In the genomic region with DNA sequence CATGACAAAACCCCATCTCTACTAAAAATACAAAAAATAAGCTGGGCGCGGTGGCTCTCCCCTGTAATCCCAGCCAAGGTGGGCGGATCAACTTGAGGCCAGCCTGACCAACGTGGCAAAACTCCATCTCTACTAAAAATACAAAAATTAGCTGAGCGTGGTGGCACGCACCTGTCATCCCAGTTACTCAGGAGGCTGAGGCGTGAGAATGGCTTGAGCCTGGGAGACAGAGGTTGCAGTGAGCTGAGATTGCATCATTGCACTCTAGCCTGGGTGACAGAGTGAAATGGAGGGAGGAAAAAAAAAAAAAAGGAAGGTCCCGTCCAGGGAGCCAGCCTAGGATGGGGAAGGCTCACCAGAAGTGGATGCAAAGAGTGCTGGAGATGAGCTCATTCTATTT, we compare ENCODE assay signal across 16 cellular contexts. TPM values are rescaled to one million over a fixed set of nuclear protein-coding genes. Genes with fewer than 3 reads are reported as not detected.
A peak's percentile ranks its signal among the peaks of the same experiment; 100 is the strongest.
DNase-seq lines count a peak whose midpoint lies in the region; ATAC-seq and TF ChIP-seq lines count a peak whose summit lies in the region.
"Had no signal": no experiment of that assay in that cellular context is flagged by ENCODE, and none has a peak within 500 bp of the region (broad histone marks: within the 10 kb centered on the region; RNA-seq: fewer than 3 reads in every experiment).

No MANE protein-coding gene starts in this region.

- peaks cover 63% of the 10 kb centered on the region for H3K4me1 Mint-ChIP-seq in activated CD8-positive, alpha-beta T cell treated with anti-CD3 and anti-CD28 coated beads, Interleukin-2, amount 10 ng/mL, durations not matched to agents 7 days and 5 days (ENCODE audit: low read depth)
- H3K4me1 Mint-ChIP-seq in naive thymus-derived CD8-positive, alpha-beta T cell, result peaks cover 35 to 63% (median 53%) of the 10 kb centered on the region in 4 donors
- no peaks in the 10 kb centered on the region for H3K4me1 Mint-ChIP-seq in Caco-2 (ENCODE audit: low read depth, unreplicated experiment)

- ATAC-seq in activated CD8-positive, alpha-beta T cell treated with anti-CD3 and anti-CD28 coated beads, Interleukin-2, amount 10 ng/mL, durations not matched to agents 7 days and 5 days, result no peak
- no peak for ATAC-seq in naive thymus-derived CD8-positive, alpha-beta T cell
- no peak for ATAC-seq in GM18909 (IDR thresholded peaks at IDR 0.05; ENCODE audit: poor library complexity, unreplicated experiment)
- ATAC-seq in HG03175 (IDR thresholded peaks at IDR 0.05; ENCODE audit: unreplicated experiment), result no peak
- ATAC-seq: left cardiac atrium had no signal

- H3K36me3 Mint-ChIP-seq in activated CD8-positive, alpha-beta T cell treated with anti-CD3 and anti-CD28 coated beads, Interleukin-2, amount 10 ng/mL, durations not matched to agents 7 days and 5 days (ENCODE audit: low read depth), result peaks cover 27% of the 10 kb centered on the region
- H3K36me3 Mint-ChIP-seq in naive thymus-derived CD8-positive, alpha-beta T cell, result peaks cover 13 to 19% (median 15%) of the 10 kb centered on the region in 3 donors
- no peaks in the 10 kb centered on the region for H3K36me3 Mint-ChIP-seq in Caco-2 (ENCODE audit: insufficient read depth, unreplicated experiment)

- H3K9me3 Mint-ChIP-seq in activated CD8-positive, alpha-beta T cell treated with anti-CD3 and anti-CD28 coated beads, Interleukin-2, amount 10 ng/mL, durations not matched to agents 7 days and 5 days (ENCODE audit: insufficient read depth), result no peaks in the 10 kb centered on the region
- no peaks in the 10 kb centered on the region for H3K9me3 Mint-ChIP-seq in naive thymus-derived CD8-positive, alpha-beta T cell
- no peaks in the 10 kb centered on the region for H3K9me3 Mint-ChIP-seq in Caco-2 (ENCODE audit: unreplicated experiment)

- intact Hi-C loops in Caco-2 (cut with micrococcal nuclease; ENCODE audit: unreplicated experiment), result no loop called here

- peak; percentile 49 for DNase-seq in activated CD8-positive, alpha-beta memory T cell treated with anti-CD3 and anti-CD28 coated beads, Interleukin-2, amount 50 U/mL, for 48 hours
- no peak for DNase-seq in activated CD8-positive, alpha-beta memory T cell treated with anti-CD3 and anti-CD28 coated beads for 24 hours
- no peak for DNase-seq in activated CD8-positive, alpha-beta T cell treated with anti-CD3 and anti-CD28 coated beads, Interleukin-2, amount 10 ng/mL, durations not matched to agents 7 days and 5 days
- DNase-seq in naive thymus-derived CD8-positive, alpha-beta T cell, result no peak
- DNase-seq in Caco-2, result no peak
- DNase-seq: GDM1, left cardiac atrium, NCI-H1930, NCI-H510A treated with DMSO at 0.1 percent for 48 hours, SJCRH30, small intestine had no signal

- H3K4me3 Mint-ChIP-seq in activated CD8-positive, alpha-beta T cell treated with anti-CD3 and anti-CD28 coated beads, Interleukin-2, amount 10 ng/mL, durations not matched to agents 7 days and 5 days, result no peak overlapping the region
- peak overlapping the region in 8 of 10 donors; percentile 47 to 100 (median 99) for H3K4me3 Mint-ChIP-seq in naive thymus-derived CD8-positive, alpha-beta T cell
- no peak overlapping the region for H3K4me3 Mint-ChIP-seq in Caco-2 (ENCODE audit: unreplicated experiment)

- H3K4me1 ChIP-seq in Caco-2, result no peaks in the 10 kb centered on the region
- H3K4me1 ChIP-seq: parathyroid adenoma had no signal

- no peaks in the 10 kb centered on the region for H3K36me3 ChIP-seq in Caco-2 (ENCODE audit: control insufficient read depth, insufficient read depth, low read length)
- H3K36me3 ChIP-seq: SJCRH30 had no signal

- peak overlapping the region; percentile 96 for H3K27ac Mint-ChIP-seq in activated CD8-positive, alpha-beta T cell treated with anti-CD3 and anti-CD28 coated beads, Interleukin-2, amount 10 ng/mL, durations not matched to agents 7 days and 5 days
- H3K27ac Mint-ChIP-seq in naive thymus-derived CD8-positive, alpha-beta T cell, result peak overlapping the region; percentile 87 to 99 (median 96)
- H3K27ac Mint-ChIP-seq in Caco-2 (ENCODE audit: unreplicated experiment), result no peak overlapping the region

- peak overlapping the region; percentile 44 for H3K4me3 ChIP-seq in GM12875 (ENCODE audit: low read depth, low read length)
- no peak overlapping the region for H3K4me3 ChIP-seq in Caco-2 (ENCODE audit: low read depth, low read length)
- H3K4me3 ChIP-seq: SJCRH30 had no signal

- TF ChIP-seq CTCF in GM12875 (IDR thresholded peaks at IDR 0.05; ENCODE audit: borderline replicate concordance, insufficient read depth, low read depth, low read length) (no peak), Caco-2 (IDR thresholded peaks at IDR 0.05; ENCODE audit: insufficient read depth in 1 of 2, low read depth in 1 of 2, low read length in 1 of 2, severe bottlenecking in 1 of 2, unreplicated experiment in 1 of 2) (no peak)

- POLR2A ChIA-PET in activated CD8-positive, alpha-beta T cell treated with anti-CD3 and anti-CD28 coated beads, Interleukin-2, amount 10 ng/mL, durations not matched to agents 7 days and 5 days (lab: Charles Lee), result interaction anchor here (1.0 to 7.6 kb wide), 7 partner anchors 8 to 92 kb away, joined by 3 to 91 read pairs (median 18); partner anchors contain the start of genes GAPDH, MRPL51, TAPBPL and VAMP1
- POLR2A ChIA-PET in naive thymus-derived CD8-positive, alpha-beta T cell (lab: Charles Lee), result interaction anchor here (0.6 to 25.3 kb wide), 15 partner anchors 1 to 345 kb away, joined by 3 to 1074 read pairs (median 4); partner anchors contain the start of genes CD27, GAPDH, IFFO1 and MRPL51
- POLR2A ChIA-PET in Caco-2 (lab: Charles Lee), result interaction anchor here (0.6 to 0.7 kb wide), 3 partner anchors 48 to 91 kb away, joined by 5 to 17 read pairs (median 14); partner anchors contain the start of genes GAPDH and LTBR

- no peaks in the 10 kb centered on the region for H3K27me3 Mint-ChIP-seq in activated CD8-positive, alpha-beta T cell treated with anti-CD3 and anti-CD28 coated beads, Interleukin-2, amount 10 ng/mL, durations not matched to agents 7 days and 5 days (ENCODE audit: low read depth)
- H3K27me3 Mint-ChIP-seq in naive thymus-derived CD8-positive, alpha-beta T cell, result no peaks in the 10 kb centered on the region
- H3K27me3 Mint-ChIP-seq in Caco-2 (ENCODE audit: insufficient read depth, unreplicated experiment), result no peaks in the 10 kb centered on the region

- CTCF ChIA-PET in activated CD8-positive, alpha-beta T cell treated with anti-CD3 and anti-CD28 coated beads, Interleukin-2, amount 10 ng/mL, durations not matched to agents 7 days and 5 days (lab: Charles Lee), result interaction anchor here (0.8 to 7.7 kb wide), 11 partner anchors 8 to 107 kb away, joined by 3 to 64 read pairs (median 15); no protein-coding TSS in a partner anchor
- CTCF ChIA-PET in Caco-2 (lab: Charles Lee), result interaction anchor here (0.6 to 0.7 kb wide), 3 partner anchors 23 to 33 kb away, joined by 3 to 4 read pairs (median 3); no protein-coding TSS in a partner anchor

- no peaks in the 10 kb centered on the region for H3K27me3 ChIP-seq in Caco-2 (replicated peaks; ENCODE audit: control insufficient read depth, insufficient read depth, low read length)
- H3K27me3 ChIP-seq: SJCRH30 had no signal

- H3K9me3 ChIP-seq in Caco-2, result no peaks in the 10 kb centered on the region
- H3K9me3 ChIP-seq: SJCRH30 had no signal

- BruUV-seq in Caco-2 (replicated peaks; lab: Mats Ljungman, UMichigan), result no TSS peak

RNA-seq across cellular contexts. Expression of gene CD27, which starts 2.0 kb away (rescaled TPM):
- 100 to 1,000 TPM; 112 to 131 TPM for total RNA-seq in activated CD8-positive, alpha-beta T cell treated with anti-CD3 and anti-CD28 coated beads, Interleukin-2, amount 10 ng/mL, durations not matched to agents 7 days and 5 days
- total RNA-seq in naive thymus-derived CD8-positive, alpha-beta T cell, result 100 to 1,000 TPM; 149 to 150 TPM
- 100 to 1,000 TPM; 391 to 632 (median 577) TPM for polyA plus RNA-seq in naive thymus-derived CD8-positive, alpha-beta T cell
- not detected in 2 replicates for total RNA-seq in Caco-2 (2022)
- total RNA-seq: cerebellum had no signal

RNA-seq across cellular contexts. Expression of gene TAPBPL, which starts 9.0 kb away (rescaled TPM):
- total RNA-seq in activated CD8-positive, alpha-beta T cell treated with anti-CD3 and anti-CD28 coated beads, Interleukin-2, amount 10 ng/mL, durations not matched to agents 7 days and 5 days, result 10 to 100 TPM; 31.2 to 32.5 TPM
- total RNA-seq in naive thymus-derived CD8-positive, alpha-beta T cell, result 10 to 100 TPM; 42.5 to 45.4 TPM
- polyA plus RNA-seq in naive thymus-derived CD8-positive, alpha-beta T cell, result 100 to 1,000 TPM in 2 of 3 donors, 10 to 100 TPM in 1; 46.0 to 126 (median 106) TPM
- 9.1 and 9.7 TPM in 2 replicates for total RNA-seq in Caco-2 (2022)

RNA-seq across cellular contexts. Expression of gene VAMP1, which starts 27.7 kb away (rescaled TPM):
- 10 to 100 TPM; 46.6 to 48.9 TPM for total RNA-seq in activated CD8-positive, alpha-beta T cell treated with anti-CD3 and anti-CD28 coated beads, Interleukin-2, amount 10 ng/mL, durations not matched to agents 7 days and 5 days
- 10 to 100 TPM; 91.4 to 92.6 TPM for total RNA-seq in naive thymus-derived CD8-positive, alpha-beta T cell
- polyA plus RNA-seq in naive thymus-derived CD8-positive, alpha-beta T cell, result 10 to 100 TPM in 2 of 3 donors, 1 to 10 TPM in 1; 9.7 to 13.6 (median 10.9) TPM
- total RNA-seq in Caco-2 (2022), result 8.4 and 9.7 TPM in 2 replicates

RNA-seq across cellular contexts. Expression of gene MRPL51, which starts 50.3 kb away (rescaled TPM):
- total RNA-seq in activated CD8-positive, alpha-beta T cell treated with anti-CD3 and anti-CD28 coated beads, Interleukin-2, amount 10 ng/mL, durations not matched to agents 7 days and 5 days, result 100 to 1,000 TPM; 217 to 228 TPM
- total RNA-seq in naive thymus-derived CD8-positive, alpha-beta T cell, result 10 to 100 TPM; 71.6 to 77.3 TPM
- 100 to 1,000 TPM; 220 to 230 (median 224) TPM for polyA plus RNA-seq in naive thymus-derived CD8-positive, alpha-beta T cell
- total RNA-seq in Caco-2 (2022), result 448 and 456 TPM in 2 replicates

RNA-seq across cellular contexts. Expression of gene NCAPD2, which starts 51.1 kb away (rescaled TPM):
- 100 to 1,000 TPM; 195 to 201 TPM for total RNA-seq in activated CD8-positive, alpha-beta T cell treated with anti-CD3 and anti-CD28 coated beads, Interleukin-2, amount 10 ng/mL, durations not matched to agents 7 days and 5 days
- 10 to 100 TPM; 40.4 to 46.3 TPM for total RNA-seq in naive thymus-derived CD8-positive, alpha-beta T cell
- 10 to 100 TPM; 24.7 to 45.3 (median 28.1) TPM for polyA plus RNA-seq in naive thymus-derived CD8-positive, alpha-beta T cell
- total RNA-seq in Caco-2 (2022), result 204 and 218 TPM in 2 replicates

Comparison
In these comparisons a context has a peak if more than half of its experiments do, and no peak if none do; other contexts are left out.
1. H3K4me3 Mint-ChIP-seq: peak in naive thymus-derived CD8-positive, alpha-beta T cell (8 of 10); none in activated CD8-positive, alpha-beta T cell treated with anti-CD3 and anti-CD28 coated beads, Interleukin-2, amount 10 ng/mL, durations not matched to agents 7 days and 5 days (single experiment) and Caco-2 (single experiment).
2. RNA of gene CD27, which starts 2.0 kb away (total RNA-seq): 149 to 150 TPM in naive thymus-derived CD8-positive, alpha-beta T cell and 112 to 131 TPM in activated CD8-positive, alpha-beta T cell treated with anti-CD3 and anti-CD28 coated beads, Interleukin-2, amount 10 ng/mL, durations not matched to agents 7 days and 5 days; not detected in Caco-2; every median in the first group is over 100 times any median in the second.